In the genomic region with DNA sequence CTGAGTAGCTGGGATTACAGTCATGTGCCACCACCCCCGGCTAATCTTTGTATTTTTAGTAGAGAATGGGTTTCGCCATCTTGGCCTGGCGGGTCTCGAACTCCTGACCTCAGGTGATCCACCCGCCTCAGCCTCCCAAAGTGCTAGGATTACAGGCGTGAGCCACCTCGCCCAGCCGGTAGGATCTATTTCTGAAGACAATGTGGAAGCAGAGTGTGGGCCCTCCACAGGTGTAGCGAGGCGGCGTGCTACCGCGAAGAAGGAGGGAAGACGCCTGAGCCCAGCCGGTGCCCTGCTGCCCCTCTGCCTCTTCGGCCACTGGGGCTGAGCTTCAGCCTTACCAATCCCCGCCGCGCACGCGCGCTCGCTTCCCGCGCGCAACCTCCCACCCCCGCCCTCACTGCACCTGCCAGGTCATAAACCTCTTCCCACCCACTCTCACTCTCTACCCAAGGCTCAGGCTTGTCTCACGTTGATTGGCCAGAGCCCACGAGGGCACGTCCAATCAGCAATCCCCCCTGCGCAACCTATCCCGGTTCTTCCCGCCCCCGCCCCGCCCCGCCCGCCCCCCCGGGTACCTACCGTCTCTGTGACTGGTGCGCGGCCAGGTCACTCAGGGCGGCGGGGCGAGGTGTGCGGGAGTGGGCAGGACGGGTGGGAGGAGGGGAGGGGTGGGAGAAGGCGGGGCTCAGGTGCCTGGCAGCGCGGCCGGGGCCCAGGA, we compare ENCODE assay signal across 8 cellular contexts. TPM values are rescaled to one million over a fixed set of nuclear protein-coding genes. Genes with fewer than 3 reads are reported as not detected.
DNase-seq lines count a peak whose midpoint lies in the region; ATAC-seq, FAIRE-seq and TF ChIP-seq lines count a peak whose summit lies in the region.

No MANE protein-coding gene starts in this region.

- H2AK5ac ChIP-seq in H1 (ENCODE audit: low read depth, low read length): no peak overlapping the region

- 0 out of 2 replicates have a peak overlapping the region, but pooled peaks have one; percentile 10 for H2AFZ ChIP-seq in H1 (ENCODE audit: low read length)

- peaks cover 7% of the 10 kb centered on the region; the same call in 1 of the 2 replicates for H3K23me2 ChIP-seq in H1 (ENCODE audit: low read depth, low read length)

- POLR2A ChIA-PET in H1 (lab: Charles Lee; ENCODE audit: partially characterized antibody): interaction anchor here (1.6 to 2.0 kb wide), 3 partner anchors 9 to 19 kb away, joined by 3 to 5 read pairs (median 4); no protein-coding TSS in a partner anchor

- peak overlapping the region; percentile 54 for H3K27ac Mint-ChIP-seq in activated CD8-positive, alpha-beta memory T cell treated with anti-CD3 and anti-CD28 coated beads, Interleukin-2, amount 10 ng/mL, durations not matched to agents 7 days and 5 days

- no peak; a peak in 1 of 4 replicates for TF ChIP-seq RAD21 in H1 (IDR thresholded peaks at IDR 0.05 in 1 of 2, conservative IDR thresholded peaks at IDR 0.05 in 1 of 2; ENCODE audit: low read depth in 2 of 2, low read length in 2 of 2)

- H3K23ac ChIP-seq in H1 (ENCODE audit: insufficient read length): no peak overlapping the region

- ATAC-seq in GM18907 (IDR thresholded peaks at IDR 0.05; ENCODE audit: unreplicated experiment) (peak; percentile 97), HG03103 (IDR thresholded peaks at IDR 0.05; ENCODE audit: low read depth, unreplicated experiment) (peak; percentile 98)
- peak; percentile 95 for ATAC-seq in activated CD8-positive, alpha-beta memory T cell treated with anti-CD3 and anti-CD28 coated beads, Interleukin-2, amount 10 ng/mL, durations not matched to agents 7 days and 5 days

- no peak overlapping the region for H3K9ac ChIP-seq in H1 (replicated peaks in 1 of 4; ENCODE audit: extremely low read depth in 1 of 4, low read depth in 3 of 4, low read length in 3 of 4)
- H3K9ac ChIP-seq in muscle layer of colon (ENCODE audit: low read length): no peak overlapping the region

- peak; percentile 97 for DNase-seq in NCI-H510A (lab: John Stamatoyannopoulos, UW)
- DNase-seq in activated CD8-positive, alpha-beta memory T cell treated with anti-CD3 and anti-CD28 coated beads, Interleukin-2, amount 10 ng/mL, durations not matched to agents 7 days and 5 days: peak; percentile 86
- peak; percentile 83 to 91 for DNase-seq in H1 (ENCODE audit: low read depth in 1 of 2, low spot score in 2 of 2)
- DNase-seq in stimulated activated CD8-positive, alpha-beta memory T cell treated with anti-CD3 and anti-CD28 coated beads, Interleukin-4, amount 100 ng/mL, for 24 hours (ENCODE audit: low read depth): peak; percentile 65
- DNase-seq in GDM1 (lab: John Stamatoyannopoulos, UW): no peak

- peaks cover 17% of the 10 kb centered on the region for H3K27me3 Mint-ChIP-seq in activated CD8-positive, alpha-beta memory T cell treated with anti-CD3 and anti-CD28 coated beads, Interleukin-2, amount 10 ng/mL, durations not matched to agents 7 days and 5 days

- 20% methylated on average over 24 of the region's 50 CpGs; no CpG with 5 or more reads in 1 of the 2 experiments for WGBS in H1 (ENCODE audit: extremely low coverage in 1 of 2, insufficient coverage in 1 of 2, insufficient read length in 1 of 2, insufficient replicate concordance in 2 of 2, low coverage in 1 of 2, low lambda C conversion rate in 2 of 2, missing lambda C conversion rate in 1 of 2), 2 experiments

- no peak for FAIRE-seq in H1 (lab: Jason Lieb, UNC)

- no peak overlapping the region for H2BK5ac ChIP-seq in H1 (ENCODE audit: low read depth, low read length)

- no peak overlapping the region for H2BK20ac ChIP-seq in H1 (ENCODE audit: low read length)

- H3K4me3 ChIP-seq in H1 (ENCODE audit: extremely low read depth in 1 of 4, insufficient read depth in 2 of 4, low read depth in 3 of 4, low read length in 4 of 4): peak overlapping the region; percentile 29 to 97 (median 52); a peak in 7 of 8 replicates
- peak overlapping the region; percentile 10 to 47 for H3K4me3 ChIP-seq in muscle layer of colon (ENCODE audit: low read depth in 1 of 2, low read length in 2 of 2)

- no peak overlapping the region for H3K18ac ChIP-seq in H1 (ENCODE audit: extremely low read depth, low read length)

- H4K91ac ChIP-seq in H1 (replicated peaks; ENCODE audit: insufficient read length, low read length): no peak overlapping the region

- no peak overlapping the region for H3K27ac ChIP-seq in H1 (ENCODE audit: low read depth, low read length)
- no peak overlapping the region for H3K27ac ChIP-seq in muscle layer of colon (ENCODE audit: low read depth, low read length)

- H2BK120ac ChIP-seq in H1 (replicated peaks; ENCODE audit: low read depth, low read length): no peak overlapping the region

- peak overlapping the region; percentile 24 for H4K5ac ChIP-seq in H1 (ENCODE audit: insufficient read length, low read depth, low read length)

- no peaks in the 10 kb centered on the region for H4K20me1 ChIP-seq in H1 (replicated peaks in 1 of 2; ENCODE audit: control insufficient read depth in 1 of 2, insufficient read depth in 2 of 2, low read length in 2 of 2)

- CTCF ChIA-PET in activated CD8-positive, alpha-beta memory T cell treated with anti-CD3 and anti-CD28 coated beads, Interleukin-2, amount 10 ng/mL, durations not matched to agents 7 days and 5 days (lab: Charles Lee): interaction anchor here (1.1 kb wide), 1 partner anchor 9 kb away, joined by 4 read pairs; no protein-coding TSS in a partner anchor
- CTCF ChIA-PET in H1 (lab: Charles Lee; ENCODE audit: partially characterized antibody): interaction anchor here (0.6 kb wide), 1 partner anchor 64 kb away, joined by 3 read pairs; no protein-coding TSS in a partner anchor

- H3K4me1 Mint-ChIP-seq in activated CD8-positive, alpha-beta memory T cell treated with anti-CD3 and anti-CD28 coated beads, Interleukin-2, amount 10 ng/mL, durations not matched to agents 7 days and 5 days: peaks cover 6% of the 10 kb centered on the region

- no peak overlapping the region for H3K4me3 Mint-ChIP-seq in activated CD8-positive, alpha-beta memory T cell treated with anti-CD3 and anti-CD28 coated beads, Interleukin-2, amount 10 ng/mL, durations not matched to agents 7 days and 5 days

- H3K9me3 ChIP-seq in H1 (ENCODE audit: insufficient read depth in 2 of 2, low read depth in 1 of 2, low read length in 1 of 2) (no peaks in the 10 kb centered on the region), muscle layer of colon (ENCODE audit: low read length) (no peaks in the 10 kb centered on the region)

- H4K8ac ChIP-seq in H1 (ENCODE audit: extremely low read depth, insufficient read depth, low read length): peak overlapping the region; percentile 60; the same call in 1 of the 2 replicates

- no peak overlapping the region for H3K14ac ChIP-seq in H1 (ENCODE audit: insufficient read length)

- no peak overlapping the region for H3K4ac ChIP-seq in H1 (replicated peaks; ENCODE audit: insufficient read length, low read depth, low read length)

- H3K56ac ChIP-seq in H1 (replicated peaks; ENCODE audit: insufficient read length, low read depth, low read length): no peak overlapping the region

- no peaks in the 10 kb centered on the region for H3K9me3 Mint-ChIP-seq in activated CD8-positive, alpha-beta memory T cell treated with anti-CD3 and anti-CD28 coated beads, Interleukin-2, amount 10 ng/mL, durations not matched to agents 7 days and 5 days (ENCODE audit: low read depth)

- H2BK12ac ChIP-seq in H1 (ENCODE audit: low read depth, low read length): 0 out of 2 replicates have a peak overlapping the region, but pooled peaks have one; percentile 62

- 0 out of 7 replicates have a peak, but pooled peaks cover 0 to 2% (median 0%) of the 10 kb centered on the region in 4 experiments for H3K27me3 ChIP-seq in H1 (replicated peaks in 1 of 4; ENCODE audit: control insufficient read depth in 3 of 4, extremely low read depth in 1 of 4, insufficient read depth in 3 of 4, low read length in 3 of 4)
- peaks cover 28 to 32% of the 10 kb centered on the region in 2 donors for H3K27me3 ChIP-seq in muscle layer of colon (ENCODE audit: control insufficient read depth in 1 of 2, insufficient read depth in 2 of 2, low read length in 2 of 2)

- H2BK15ac ChIP-seq in H1 (ENCODE audit: low read length): no peak overlapping the region

- H3K36me3 Mint-ChIP-seq in activated CD8-positive, alpha-beta memory T cell treated with anti-CD3 and anti-CD28 coated beads, Interleukin-2, amount 10 ng/mL, durations not matched to agents 7 days and 5 days: no peaks in the 10 kb centered on the region

- peaks cover 0 to 39% of the 10 kb centered on the region in 2 experiments; a peak in 2 of 4 replicates for H3K79me2 ChIP-seq in H1 (ENCODE audit: control insufficient read depth in 1 of 2, insufficient read depth in 2 of 2, low read length in 2 of 2)

- TF ChIP-seq CTCF in H1 (IDR thresholded peaks at IDR 0.05; ENCODE audit: control extremely low read depth in 1 of 3, insufficient read depth in 1 of 3, low read depth in 1 of 3, low read length in 3 of 3): no peak

- TF ChIP-seq EP300 in H1 (IDR thresholded peaks at IDR 0.05; ENCODE audit: borderline replicate concordance in 1 of 2, low read depth in 2 of 2, low read length in 2 of 2): no peak

- H3K79me1 ChIP-seq in H1 (ENCODE audit: low read depth, low read length): no peaks in the 10 kb centered on the region; the same call in 1 of the 2 replicates

- no peaks in the 10 kb centered on the region for H3K36me3 ChIP-seq in H1 (ENCODE audit: control insufficient read depth in 2 of 4, insufficient read depth in 4 of 4, low read length in 3 of 4)
- H3K36me3 ChIP-seq in muscle layer of colon (ENCODE audit: insufficient read depth, low read length): no peaks in the 10 kb centered on the region

- H3K4me1 ChIP-seq in H1 (replicated peaks in 1 of 4; ENCODE audit: control insufficient read depth in 3 of 4, insufficient read depth in 4 of 4, low read length in 3 of 4) (peaks cover 0 to 14% (median 0%) of the 10 kb centered on the region in 4 experiments; a peak in 3 of 7 replicates), muscle layer of colon (ENCODE audit: insufficient read depth, low read length) (no peaks in the 10 kb centered on the region)

- TF ChIP-seq POLR2A in H1 (IDR thresholded peaks at IDR 0.05; ENCODE audit: control extremely low read depth in 1 of 2, low read depth in 2 of 2, low read length in 2 of 2): peak in 1 of 2 experiments; percentile 52; a peak in 1 of 3 replicates

- peak overlapping the region; percentile 55 to 97; a peak in 3 of 4 replicates for H3K4me2 ChIP-seq in H1 (ENCODE audit: insufficient read depth in 1 of 2, low read depth in 2 of 2, low read length in 2 of 2)

RNA-seq across cellular contexts. Expression of a gene that starts 0.4 kb away (rescaled TPM):
- 1 to 10 TPM; 1.0 to 2.3 TPM for total RNA-seq in activated CD8-positive, alpha-beta memory T cell treated with anti-CD3 and anti-CD28 coated beads, Interleukin-2, amount 10 ng/mL, durations not matched to agents 7 days and 5 days
- 34.5 and 39.5 TPM in 2 replicates for total RNA-seq in H1 (2021; fragmentation: NEBNext Ultra II Directional; extraction: Animal tissue kit (Norgen Biotek cat#: 25700))
- 2.9 and 5.6 TPM in 2 replicates for polyA plus RNA-seq in H1 (2011; rRNA removed)
- 8.2 TPM for polyA plus RNA-seq in H1 (2011; cell fraction: cytosol; rRNA removed)
- polyA plus RNA-seq in H1 (2011; cell fraction: nucleus; rRNA removed): 4.1 TPM
- 11.5 to 25.0 TPM (median 18.0 TPM) in 4 replicates for polyA plus RNA-seq in H1 (2012, experiment 1 of 2)
- polyA plus RNA-seq in H1 (2012, experiment 2 of 2): 3.0 TPM
- 21.6 TPM for polyA plus RNA-seq in H1 (2013, experiment 1 of 2)
- polyA plus RNA-seq in H1 (2013, experiment 2 of 2): 18.2 TPM
- 8.7 and 9.0 TPM in 2 replicates for polyA minus RNA-seq in H1 (2011; rRNA and poly(A)+ RNA removed)
- polyA minus RNA-seq in H1 (2011; cell fraction: cytosol; rRNA and poly(A)+ RNA removed): 14.9 TPM
- polyA minus RNA-seq in H1 (2011; cell fraction: nucleus; rRNA and poly(A)+ RNA removed): 22.5 TPM

Comparison
In these comparisons a context has a peak if more than half of its experiments do, and no peak if none do; other contexts are left out.
1. RNA of a gene that starts 0.4 kb away (total RNA-seq): 34.5 to 39.5 TPM in H1; 1.0 to 2.3 TPM in activated CD8-positive, alpha-beta memory T cell treated with anti-CD3 and anti-CD28 coated beads, Interleukin-2, amount 10 ng/mL, durations not matched to agents 7 days and 5 days; every median in the first group is over 10 times any median in the second.
2. Peak in every context shown above with its lines, with median percentiles within 50 percentile points of each other: ATAC-seq.